13 cellular contexts compared by ENCODE assay signal in the genomic region with DNA sequence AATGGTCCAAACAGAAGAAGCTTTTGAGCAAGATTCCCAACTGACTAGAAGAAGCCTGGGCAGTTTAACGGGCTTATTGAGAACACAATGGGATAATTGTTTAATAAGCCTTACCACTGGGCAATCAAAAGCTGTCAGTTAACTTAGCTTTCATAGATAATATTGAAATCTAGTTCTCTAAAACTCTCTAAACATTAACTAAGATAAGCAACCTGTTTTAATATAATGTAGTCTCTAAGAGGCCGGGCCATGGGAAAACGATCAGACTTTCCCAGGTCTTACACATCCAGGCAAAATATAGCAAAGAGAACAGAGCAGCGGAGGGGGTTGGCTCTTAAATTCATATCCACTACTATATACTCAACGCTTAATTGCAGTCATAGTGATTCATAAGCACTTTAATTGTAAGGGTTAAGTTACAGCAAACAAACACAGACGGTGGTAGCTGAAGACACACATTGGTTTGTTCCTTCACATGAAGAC.
A peak's percentile ranks its signal among the peaks of the same experiment; 100 is the strongest.
DNase-seq lines count a peak whose midpoint lies in the region; ATAC-seq and FAIRE-seq lines count a peak whose summit lies in the region.
"Had no signal": no experiment of that assay in that cellular context is flagged by ENCODE, and none has a peak within 500 bp of the region (broad histone marks: within the 10 kb centered on the region; RNA-seq: fewer than 3 reads in every experiment).

No MANE protein-coding gene starts in this region.

- no peaks in the 10 kb centered on the region for H3K36me3 ChIP-seq in small intestine (ENCODE audit: control insufficient read depth in 2 of 2, insufficient read depth in 2 of 2, low read length in 2 of 2)
- H3K36me3 ChIP-seq: left ventricle myocardium inferior, tibial artery had no signal

- peak overlapping the region in 1 of 2 donors; percentile 11 for H3K27ac ChIP-seq in small intestine (ENCODE audit: low read depth in 1 of 2, low read length in 1 of 2)
- H3K27ac ChIP-seq: left ventricle myocardium inferior, tibial artery had no signal

- ATAC-seq in esophagus mucosa: peak; percentile 71
- ATAC-seq: CD8-positive, alpha-beta T cell had no signal

- H3K9me3 ChIP-seq in small intestine (ENCODE audit: control insufficient read depth, low read depth): no peaks in the 10 kb centered on the region
- H3K9me3 ChIP-seq: left ventricle myocardium inferior, tibial artery had no signal

- peak; percentile 36 for DNase-seq in NCI-H187 treated with DMSO at 0.1 percent for 48 hours (lab: John Stamatoyannopoulos, UW)
- no peak for DNase-seq in NCI-H187 (lab: John Stamatoyannopoulos, UW)
- peak; percentile 72 for DNase-seq in NCI-H510A (lab: John Stamatoyannopoulos, UW)
- DNase-seq in small intestine: peak; percentile 78
- no peak for DNase-seq in amygdala (lab: John Stamatoyannopoulos, UW)
- no peak for DNase-seq in GM19238 (ENCODE audit: insufficient read length, low spot score)
- DNase-seq in cardiac septum (ENCODE audit: low spot score): no peak
- DNase-seq: left ventricle myocardium inferior, NCI-H2227 treated with DMSO at 0.1 percent for 48 hours had no signal

- no peaks in the 10 kb centered on the region for H3K4me1 ChIP-seq in small intestine (ENCODE audit: control insufficient read depth in 2 of 2, insufficient read depth in 1 of 2, low read depth in 1 of 2, low read length in 1 of 2)
- H3K4me1 ChIP-seq: left ventricle myocardium inferior, tibial artery had no signal

- WGBS in small intestine, 3 donors: 12 to 55% (median 32%) methylated on average over 6 of the region's 6 CpGs

- intact Hi-C loops in cardiac septum (cut with DNase I): loop anchor here (10.0 kb wide), 1 partner anchor 346 kb away; no protein-coding TSS in a partner anchor

- H3K27me3 ChIP-seq in small intestine (ENCODE audit: control insufficient read depth in 2 of 2, insufficient read depth in 2 of 2, low read length in 2 of 2): no peaks in the 10 kb centered on the region
- H3K27me3 ChIP-seq: tibial artery had no signal

- no peak overlapping the region for H3K4me3 ChIP-seq in small intestine (ENCODE audit: low read depth in 1 of 2, low read length in 2 of 2)
- H3K4me3 ChIP-seq: left ventricle myocardium inferior, tibial artery had no signal

- FAIRE-seq in small intestine (lab: Jason Lieb, UNC): no peak
- FAIRE-seq: astrocyte had no signal

Comparison
In these comparisons a context has a peak if more than half of its experiments do, and no peak if none do; other contexts are left out.
1. DNase-seq: peak in NCI-H187 treated with DMSO at 0.1 percent for 48 hours (single experiment), NCI-H510A (single experiment) and small intestine (single experiment); none in NCI-H187 (0 of 2), amygdala (0 of 56), GM19238 (single experiment) and cardiac septum (single experiment).